In the genomic region with DNA sequence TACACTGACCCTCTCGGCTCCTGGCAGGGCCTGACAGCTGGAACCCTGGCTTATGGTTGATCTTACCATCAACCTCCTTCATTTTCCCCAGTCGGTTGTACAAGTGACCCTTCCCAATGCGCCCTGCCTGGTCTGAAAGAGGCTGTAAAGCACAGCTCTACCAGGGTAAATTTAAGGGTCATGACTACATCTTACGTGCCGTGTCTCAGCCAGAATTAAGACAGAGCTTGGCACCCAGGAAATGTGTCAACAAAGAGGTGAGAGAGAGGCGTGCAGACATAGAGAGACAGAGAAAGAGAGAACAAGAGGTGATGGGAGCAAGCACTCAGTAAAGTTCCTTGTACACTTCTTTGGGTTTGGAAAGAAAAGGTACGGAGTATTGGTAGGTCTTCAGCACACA, we compare ENCODE assay signal across 18 cellular contexts. TPM values are rescaled to one million over a fixed set of nuclear protein-coding genes. Genes with fewer than 3 reads are reported as not detected.
DNase-seq lines count a peak whose midpoint lies in the region; ATAC-seq, FAIRE-seq and TF ChIP-seq lines count a peak whose summit lies in the region.
"Had no signal": no experiment of that assay in that cellular context is flagged by ENCODE, and none has a peak within 500 bp of the region (broad histone marks: within the 10 kb centered on the region; RNA-seq: fewer than 3 reads in every experiment).

No MANE protein-coding gene starts in this region.

- no peak overlapping the region for H2BK15ac ChIP-seq in H1 (ENCODE audit: low read length)
- H2BK15ac ChIP-seq in neuronal stem cell (ENCODE audit: low read length) = no peak overlapping the region

- H3K27me3 ChIP-seq in H1 (replicated peaks in 1 of 4; ENCODE audit: control insufficient read depth in 3 of 4, extremely low read depth in 1 of 4, insufficient read depth in 3 of 4, low read length in 3 of 4) (no peaks in the 10 kb centered on the region), neuronal stem cell (ENCODE audit: control insufficient read depth in 3 of 3, insufficient read depth in 3 of 3, low read depth in 1 of 3, low read length in 3 of 3) (no peaks in the 10 kb centered on the region), psoas muscle (ENCODE audit: insufficient read depth in 3 of 3, low read length in 2 of 3) (no peaks in the 10 kb centered on the region)

- H3K14ac ChIP-seq in H1 (ENCODE audit: insufficient read length) = no peak overlapping the region
- peak overlapping the region; percentile 94 for H3K14ac ChIP-seq in neuronal stem cell (ENCODE audit: low read length)

- H2BK12ac ChIP-seq in H1 (ENCODE audit: low read depth, low read length) = no peak overlapping the region
- H2BK12ac ChIP-seq in neuronal stem cell (ENCODE audit: low read length) = no peak overlapping the region

- H3K9me3 ChIP-seq in H1 (ENCODE audit: insufficient read depth in 2 of 2, low read depth in 1 of 2, low read length in 1 of 2) = no peaks in the 10 kb centered on the region
- no peaks in the 10 kb centered on the region for H3K9me3 ChIP-seq in neuronal stem cell (replicated peaks in 1 of 2; ENCODE audit: control insufficient read depth in 2 of 2, insufficient read depth in 1 of 2, low read depth in 1 of 2, low read length in 2 of 2)
- H3K9me3 ChIP-seq in psoas muscle = no peaks in the 10 kb centered on the region

- H3K4me3 ChIP-seq in H1 (ENCODE audit: extremely low read depth in 1 of 4, insufficient read depth in 2 of 4, low read depth in 3 of 4, low read length in 4 of 4) = no peak overlapping the region
- no peak overlapping the region for H3K4me3 ChIP-seq in neuronal stem cell (ENCODE audit: low read length in 2 of 2)
- no peak overlapping the region for H3K4me3 ChIP-seq in psoas muscle
- H3K4me3 ChIP-seq: GM23248 had no signal

- intact Hi-C loops in psoas muscle (cut with DNase I) = no loop called here
- intact Hi-C loops in activated CD4-positive, alpha-beta memory T cell treated with anti-CD3 and anti-CD28 coated beads for 36 hours (cut with micrococcal nuclease) = no loop called here

- H3K9ac ChIP-seq in H1 (replicated peaks in 1 of 4; ENCODE audit: extremely low read depth in 1 of 4, low read depth in 3 of 4, low read length in 3 of 4) (no peak overlapping the region), neuronal stem cell (ENCODE audit: low read depth, low read length, poor library complexity) (no peak overlapping the region)
- H3K9ac ChIP-seq: GM23248 had no signal

- WGBS in H1 (ENCODE audit: extremely low coverage in 1 of 2, insufficient coverage in 1 of 2, insufficient read length in 1 of 2, insufficient replicate concordance in 2 of 2, low coverage in 1 of 2, low lambda C conversion rate in 2 of 2, missing lambda C conversion rate in 1 of 2), 2 experiments = 87% methylated on average over 7 of the region's 7 CpGs; no CpG with 5 or more reads in 1 of the 2 experiments
- no CpG with 5 or more reads among the region's 7 CpGs for WGBS in neuronal stem cell (ENCODE audit: extremely low coverage in 2 of 2, insufficient read length in 2 of 2, insufficient replicate concordance in 1 of 2), 2 donors
- WGBS in psoas muscle, 3 donors = 73 to 86% (median 73%) methylated on average over 7 of the region's 7 CpGs

- TF ChIP-seq EP300 in H1 (IDR thresholded peaks at IDR 0.05; ENCODE audit: borderline replicate concordance in 1 of 2, low read depth in 2 of 2, low read length in 2 of 2) = no peak

- peaks cover 0 to 7% of the 10 kb centered on the region in 2 experiments for H4K20me1 ChIP-seq in H1 (replicated peaks in 1 of 2; ENCODE audit: control insufficient read depth in 1 of 2, insufficient read depth in 2 of 2, low read length in 2 of 2)

- no peak overlapping the region for H4K5ac ChIP-seq in H1 (ENCODE audit: insufficient read length, low read depth, low read length)

- H3K36me3 Mint-ChIP-seq in activated CD4-positive, alpha-beta memory T cell treated with anti-CD3 and anti-CD28 coated beads for 36 hours = no peaks in the 10 kb centered on the region
- H3K36me3 Mint-ChIP-seq: CD4-positive, alpha-beta memory T cell had no signal

- H3K4me1 Mint-ChIP-seq in activated CD4-positive, alpha-beta memory T cell treated with anti-CD3 and anti-CD28 coated beads for 36 hours (ENCODE audit: low read depth) = no peaks in the 10 kb centered on the region
- H3K4me1 Mint-ChIP-seq: CD4-positive, alpha-beta memory T cell; H9 had no signal

- H3K36me3 ChIP-seq in H1 (ENCODE audit: control insufficient read depth in 2 of 4, insufficient read depth in 4 of 4, low read length in 3 of 4) (no peaks in the 10 kb centered on the region), neuronal stem cell (replicated peaks in 1 of 2; ENCODE audit: control insufficient read depth in 2 of 2, insufficient read depth in 2 of 2, low read length in 2 of 2) (no peaks in the 10 kb centered on the region), psoas muscle (ENCODE audit: insufficient read depth in 1 of 2, low read depth in 1 of 2) (no peaks in the 10 kb centered on the region)

- no peak overlapping the region for H3K27ac Mint-ChIP-seq in activated CD4-positive, alpha-beta memory T cell treated with anti-CD3 and anti-CD28 coated beads for 36 hours
- H3K27ac Mint-ChIP-seq: CD4-positive, alpha-beta memory T cell; H9 had no signal

- ATAC-seq in psoas muscle (peak in 2 of 4 donors; percentile 56 to 72), HG03097 (IDR thresholded peaks at IDR 0.05; ENCODE audit: low FRiP score, unreplicated experiment) (no peak), GM21526 (IDR thresholded peaks at IDR 0.05; ENCODE audit: low FRiP score, unreplicated experiment) (no peak)
- ATAC-seq: HCT116 had no signal

- H2BK5ac ChIP-seq in H1 (ENCODE audit: low read depth, low read length) (no peak overlapping the region), neuronal stem cell (ENCODE audit: low read length) (no peak overlapping the region)

- FAIRE-seq in H1 (lab: Jason Lieb, UNC) = no peak
- FAIRE-seq: GM12892 had no signal

- H4K8ac ChIP-seq in H1 (ENCODE audit: extremely low read depth, insufficient read depth, low read length) (no peak overlapping the region), neuronal stem cell (ENCODE audit: low read depth, low read length) (no peak overlapping the region)

- H2AK5ac ChIP-seq in H1 (ENCODE audit: low read depth, low read length) (0 out of 2 replicates have a peak overlapping the region, but pooled peaks have one; percentile 34), neuronal stem cell (ENCODE audit: low read depth, low read length) (no peak overlapping the region)

- DNase-seq in H1 (ENCODE audit: low read depth in 1 of 2, low spot score in 2 of 2) (no peak), neuronal stem cell (ENCODE audit: low spot score) (no peak), psoas muscle (no peak)
- no peak for DNase-seq in activated CD8-positive, alpha-beta memory T cell treated with anti-CD3 and anti-CD28 coated beads for 24 hours
- DNase-seq in activated CD4-positive, alpha-beta memory T cell treated with anti-CD3 and anti-CD28 coated beads for 36 hours = no peak
- DNase-seq: C1 segment of cervical spinal cord; Calu3; CD4-positive, alpha-beta memory T cell; COR-L47; DMS53; DMS79 treated with DMSO at 0.1 percent for 48 hours; GF-D8; GM23248; H9 had no signal

- no peaks in the 10 kb centered on the region for H3K27me3 Mint-ChIP-seq in activated CD4-positive, alpha-beta memory T cell treated with anti-CD3 and anti-CD28 coated beads for 36 hours

- H3K9me3 Mint-ChIP-seq in activated CD4-positive, alpha-beta memory T cell treated with anti-CD3 and anti-CD28 coated beads for 36 hours = no peaks in the 10 kb centered on the region
- H3K9me3 Mint-ChIP-seq: H9 had no signal

- H3K27ac ChIP-seq in H1 (ENCODE audit: low read depth, low read length) (no peak overlapping the region), neuronal stem cell (replicated peaks; ENCODE audit: low read length) (no peak overlapping the region), psoas muscle (peak overlapping the region; percentile 25)
- H3K27ac ChIP-seq: GM23248 had no signal

- no peaks in the 10 kb centered on the region for H3K79me2 ChIP-seq in H1 (ENCODE audit: control insufficient read depth in 1 of 2, insufficient read depth in 2 of 2, low read length in 2 of 2)

- TF ChIP-seq CTCF in H1 (IDR thresholded peaks at IDR 0.05; ENCODE audit: control extremely low read depth in 1 of 3, insufficient read depth in 1 of 3, low read depth in 1 of 3, low read length in 3 of 3) (no peak), psoas muscle (IDR thresholded peaks at IDR 0.05) (no peak)

- no peak overlapping the region for H2BK120ac ChIP-seq in H1 (replicated peaks; ENCODE audit: low read depth, low read length)
- no peak overlapping the region for H2BK120ac ChIP-seq in neuronal stem cell (ENCODE audit: low read depth, low read length)

- POLR2A ChIA-PET in H1 (lab: Charles Lee; ENCODE audit: partially characterized antibody) = no interaction called here
- POLR2A ChIA-PET in activated CD4-positive, alpha-beta memory T cell treated with anti-CD3 and anti-CD28 coated beads for 36 hours (lab: Charles Lee) = no interaction called here

- no peak overlapping the region for H3K56ac ChIP-seq in H1 (replicated peaks; ENCODE audit: insufficient read length, low read depth, low read length)

- H3K23ac ChIP-seq in H1 (ENCODE audit: insufficient read length) (no peak overlapping the region), neuronal stem cell (ENCODE audit: low read depth, low read length, poor library complexity) (no peak overlapping the region)

- CTCF ChIA-PET in H1 (lab: Charles Lee; ENCODE audit: partially characterized antibody) = interaction anchor here (0.6 to 1.2 kb wide), 2 partner anchors 17 to 20 kb away, joined by 3 read pairs; no protein-coding TSS in a partner anchor
- CTCF ChIA-PET in activated CD4-positive, alpha-beta memory T cell treated with anti-CD3 and anti-CD28 coated beads for 36 hours (lab: Charles Lee) = no interaction called here

- H3K4me1 ChIP-seq in H1 (replicated peaks in 1 of 4; ENCODE audit: control insufficient read depth in 3 of 4, insufficient read depth in 4 of 4, low read length in 3 of 4) = no peaks in the 10 kb centered on the region; a peak in 1 of 7 replicates
- peaks cover 0 to 4% of the 10 kb centered on the region in 2 donors for H3K4me1 ChIP-seq in neuronal stem cell (ENCODE audit: control insufficient read depth in 2 of 2, insufficient read depth in 1 of 2, low read depth in 1 of 2, low read length in 2 of 2)
- peaks cover 34% of the 10 kb centered on the region for H3K4me1 ChIP-seq in psoas muscle

- no peak for TF ChIP-seq POLR2A in H1 (IDR thresholded peaks at IDR 0.05; ENCODE audit: control extremely low read depth in 1 of 2, low read depth in 2 of 2, low read length in 2 of 2)

- H3K4ac ChIP-seq in H1 (replicated peaks; ENCODE audit: insufficient read length, low read depth, low read length) = no peak overlapping the region
- H3K4ac ChIP-seq in neuronal stem cell (ENCODE audit: low read length) = no peak overlapping the region

- H3K4me2 ChIP-seq in H1 (ENCODE audit: insufficient read depth in 1 of 2, low read depth in 2 of 2, low read length in 2 of 2) (no peak overlapping the region), neuronal stem cell (ENCODE audit: insufficient read depth, low read length, poor library complexity, severe bottlenecking) (no peak overlapping the region)

- H2AFZ ChIP-seq in H1 (ENCODE audit: low read length) (no peak overlapping the region), neuronal stem cell (ENCODE audit: low read length) (no peak overlapping the region)
- H2AFZ ChIP-seq: GM23248 had no signal

- TF ChIP-seq RAD21 in H1 (IDR thresholded peaks at IDR 0.05 in 1 of 2, conservative IDR thresholded peaks at IDR 0.05 in 1 of 2; ENCODE audit: low read depth in 2 of 2, low read length in 2 of 2) = no peak

- H2BK20ac ChIP-seq in H1 (ENCODE audit: low read length) = no peak overlapping the region

- H4K91ac ChIP-seq in H1 (replicated peaks; ENCODE audit: insufficient read length, low read length) (no peak overlapping the region), neuronal stem cell (ENCODE audit: low read depth, low read length, poor library complexity) (no peak overlapping the region)

- no peaks in the 10 kb centered on the region for H3K23me2 ChIP-seq in H1 (ENCODE audit: low read depth, low read length)

- no peak overlapping the region for H3K18ac ChIP-seq in H1 (ENCODE audit: extremely low read depth, low read length)
- no peak overlapping the region for H3K18ac ChIP-seq in neuronal stem cell (ENCODE audit: low read length)

- H3K79me1 ChIP-seq in H1 (ENCODE audit: low read depth, low read length) (no peaks in the 10 kb centered on the region; the same call in 1 of the 2 replicates), neuronal stem cell (ENCODE audit: low read depth, low read length) (peaks cover 2% of the 10 kb centered on the region)

- H3K4me3 Mint-ChIP-seq in activated CD4-positive, alpha-beta memory T cell treated with anti-CD3 and anti-CD28 coated beads for 36 hours = no peak overlapping the region
- H3K4me3 Mint-ChIP-seq: CD4-positive, alpha-beta memory T cell; H9 had no signal

RNA-seq across cellular contexts. Expression of a gene that starts 28.8 kb away (rescaled TPM):
- 26.2 and 27.6 TPM in 2 replicates for total RNA-seq in H1 (2021; fragmentation: NEBNext Ultra II Directional; extraction: Animal tissue kit (Norgen Biotek cat#: 25700))
- 12.1 and 12.5 TPM in 2 replicates for polyA plus RNA-seq in H1 (2011; rRNA removed)
- polyA plus RNA-seq in H1 (2011; cell fraction: cytosol; rRNA removed) = 13.4 TPM
- 14.7 TPM for polyA plus RNA-seq in H1 (2011; cell fraction: nucleus; rRNA removed)
- polyA plus RNA-seq in H1 (2012, experiment 1 of 2) = 20.6 to 23.9 TPM (median 21.2 TPM) in 4 replicates
- polyA plus RNA-seq in H1 (2012, experiment 2 of 2) = 11.1 TPM
- 11.1 TPM for polyA plus RNA-seq in H1 (2013, experiment 1 of 2)
- polyA plus RNA-seq in H1 (2013, experiment 2 of 2) = 12.3 TPM
- polyA minus RNA-seq in H1 (2011; rRNA and poly(A)+ RNA removed) = 33.2 and 45.7 TPM in 2 replicates
- 14.9 TPM for polyA minus RNA-seq in H1 (2011; cell fraction: cytosol; rRNA and poly(A)+ RNA removed)
- polyA minus RNA-seq in H1 (2011; cell fraction: nucleus; rRNA and poly(A)+ RNA removed) = 37.8 TPM
- 14.4 TPM for polyA plus RNA-seq in neuronal stem cell (2013, experiment 1 of 2)
- polyA plus RNA-seq in neuronal stem cell (2013, experiment 2 of 2) = 13.8 TPM
- 100 to 1,000 TPM in 2 of 4 donors, 10 to 100 TPM in 2; 53.9 to 119 (median 92.3) TPM for total RNA-seq in psoas muscle
- 10 to 100 TPM; 27.2 to 38.3 (median 36.7) TPM for polyA plus RNA-seq in psoas muscle
- total RNA-seq in activated CD4-positive, alpha-beta memory T cell treated with anti-CD3 and anti-CD28 coated beads for 36 hours = 1 to 10 TPM; 6.5 to 7.9 TPM
